Comparison of ENCODE assay signal across 29 cellular contexts in the genomic region with DNA sequence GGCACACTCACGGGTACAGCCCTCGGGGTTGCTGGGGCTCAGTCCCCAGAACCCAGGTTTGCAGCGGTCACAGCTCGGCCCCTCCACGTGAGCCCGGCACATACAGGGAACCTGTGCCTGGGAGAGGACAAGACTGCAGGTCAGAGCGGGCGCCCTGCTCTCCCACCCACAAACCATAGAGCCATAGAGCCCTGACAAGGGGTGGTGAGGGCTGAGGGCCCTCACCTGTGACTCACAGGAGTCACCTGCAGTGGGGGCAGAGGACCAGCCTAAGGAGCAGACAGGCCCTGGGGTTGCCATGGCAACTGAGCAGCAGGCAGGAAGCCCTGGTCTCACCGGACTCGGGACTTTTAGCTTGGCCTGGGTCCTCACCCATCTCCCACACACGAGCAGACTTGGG. TPM values are rescaled to one million over a fixed set of nuclear protein-coding genes. Genes with fewer than 3 reads are reported as not detected.
DNase-seq lines count a peak whose midpoint lies in the region; ATAC-seq, FAIRE-seq and TF ChIP-seq lines count a peak whose summit lies in the region.
"Had no signal": no experiment of that assay in that cellular context is flagged by ENCODE, and none has a peak within 500 bp of the region (broad histone marks: within the 10 kb centered on the region; RNA-seq: fewer than 3 reads in every experiment).

No MANE protein-coding gene starts in this region.

- no peak overlapping the region for H3K9ac ChIP-seq in neuronal stem cell (ENCODE audit: low read depth, low read length, poor library complexity)
- H3K9ac ChIP-seq: parathyroid adenoma had no signal

- H3K4me2 ChIP-seq in neuronal stem cell (ENCODE audit: insufficient read depth, low read length, poor library complexity, severe bottlenecking) = no peak overlapping the region

- H2AK5ac ChIP-seq in neuronal stem cell (ENCODE audit: low read depth, low read length) = no peak overlapping the region

- H3K27me3 ChIP-seq in Caco-2 (replicated peaks; ENCODE audit: control insufficient read depth, insufficient read depth, low read length) (no peaks in the 10 kb centered on the region), neuronal stem cell (ENCODE audit: control insufficient read depth in 3 of 3, insufficient read depth in 3 of 3, low read depth in 1 of 3, low read length in 3 of 3) (peaks cover 0 to 2% (median 0%) of the 10 kb centered on the region in 3 experiments)
- H3K27me3 ChIP-seq: spleen had no signal

- H3K9me3 ChIP-seq in Caco-2 (no peaks in the 10 kb centered on the region), neuronal stem cell (replicated peaks in 1 of 2; ENCODE audit: control insufficient read depth in 2 of 2, insufficient read depth in 1 of 2, low read depth in 1 of 2, low read length in 2 of 2) (peaks cover 0 to 5% of the 10 kb centered on the region in 2 donors)
- H3K9me3 ChIP-seq: lower lobe of right lung, mucosa of descending colon had no signal

- FAIRE-seq in GM12892 (lab: Jason Lieb, UNC) = peak; percentile 81
- FAIRE-seq: colon, GM18507, TTC549 had no signal

- POLR2A ChIA-PET in Caco-2 (lab: Charles Lee) = interaction anchor here (0.6 kb wide), 1 partner anchor 31 kb away, joined by 4 read pairs; no protein-coding TSS in a partner anchor
- POLR2A ChIA-PET in RWPE1 (lab: Yijun Ruan, JAX; ENCODE audit: low non-redundant PET) = no interaction called here

- no peak for TF ChIP-seq POLR2A in GM12892 (IDR thresholded peaks at IDR 0.05; ENCODE audit: low read depth, low read length)

- no peaks in the 10 kb centered on the region for H3K9me3 Mint-ChIP-seq in Caco-2 (ENCODE audit: unreplicated experiment)
- H3K9me3 Mint-ChIP-seq: activated CD4-positive, alpha-beta memory T cell treated with anti-CD3 and anti-CD28 coated beads for 36 hours; CD8-positive, alpha-beta T cell; T-helper 1 cell treated with Interleukin-12 subunit alpha and Interleukin-12 subunit beta and Interleukin-4 antibody, amounts not matched to agents 30 μg/mL and 1 μg/mL, for 36 hours had no signal

- peaks cover 100% of the 10 kb centered on the region for H3K36me3 Mint-ChIP-seq in Caco-2 (ENCODE audit: insufficient read depth, unreplicated experiment)
- H3K36me3 Mint-ChIP-seq: activated CD4-positive, alpha-beta memory T cell treated with anti-CD3 and anti-CD28 coated beads for 36 hours; activated naive CD8-positive, alpha-beta T cell; CD8-positive, alpha-beta T cell had no signal

- H2BK15ac ChIP-seq in neuronal stem cell (ENCODE audit: low read length) = no peak overlapping the region

- H3K79me1 ChIP-seq in neuronal stem cell (ENCODE audit: low read depth, low read length) = peaks cover 12% of the 10 kb centered on the region

- no peak overlapping the region for H2BK120ac ChIP-seq in neuronal stem cell (ENCODE audit: low read depth, low read length)

- H4K91ac ChIP-seq in neuronal stem cell (ENCODE audit: low read depth, low read length, poor library complexity) = no peak overlapping the region

- H3K27ac ChIP-seq in RWPE1 (peak overlapping the region; percentile 50), neuronal stem cell (replicated peaks; ENCODE audit: low read length) (no peak overlapping the region)
- H3K27ac ChIP-seq: lower lobe of right lung, parathyroid adenoma, SK-N-MC had no signal

- no peak overlapping the region for H2AFZ ChIP-seq in neuronal stem cell (ENCODE audit: low read length)
- H2AFZ ChIP-seq: parathyroid adenoma had no signal

- peak overlapping the region; percentile 37 for H3K23ac ChIP-seq in neuronal stem cell (ENCODE audit: low read depth, low read length, poor library complexity)

- H4K8ac ChIP-seq in neuronal stem cell (ENCODE audit: low read depth, low read length) = no peak overlapping the region

- CTCF ChIA-PET in Caco-2 (lab: Charles Lee) (interaction anchor here (1.2 kb wide), 1 partner anchor 46 kb away, joined by 3 read pairs; no protein-coding TSS in a partner anchor), RWPE1 (lab: Yijun Ruan, JAX) (interaction anchor here (0.5 kb wide), 1 partner anchor 628 kb away, joined by 3 read pairs; no protein-coding TSS in a partner anchor)

- peaks cover 6% of the 10 kb centered on the region for H3K4me1 Mint-ChIP-seq in Caco-2 (ENCODE audit: low read depth, unreplicated experiment)

- ATAC-seq in GM18861 (IDR thresholded peaks at IDR 0.05; ENCODE audit: unreplicated experiment) = no peak
- ATAC-seq: activated CD4-positive, CD25-positive, alpha-beta regulatory T cell treated with anti-CD3 and anti-CD28 coated beads, Interleukin-2, amount 50 U/mL, for 24 hours; CD8-positive, alpha-beta T cell; lower lobe of right lung; mucosa of descending colon; right cardiac atrium had no signal

- H3K18ac ChIP-seq in neuronal stem cell (ENCODE audit: low read length) = no peak overlapping the region

- BruUV-seq in Caco-2 (replicated peaks; lab: Mats Ljungman, UMichigan) = no TSS peak

- H3K4me1 ChIP-seq in Caco-2 = no peaks in the 10 kb centered on the region
- H3K4me1 ChIP-seq in neuronal stem cell (ENCODE audit: control insufficient read depth in 2 of 2, insufficient read depth in 1 of 2, low read depth in 1 of 2, low read length in 2 of 2) = peaks cover 0 to 3% of the 10 kb centered on the region in 2 donors
- H3K4me1 ChIP-seq: lower lobe of right lung, parathyroid adenoma had no signal

- no peak overlapping the region for H3K4me3 Mint-ChIP-seq in Caco-2 (ENCODE audit: unreplicated experiment)
- H3K4me3 Mint-ChIP-seq: activated CD4-positive, alpha-beta memory T cell treated with anti-CD3 and anti-CD28 coated beads for 36 hours; activated naive CD8-positive, alpha-beta T cell; CD8-positive, alpha-beta T cell; T-helper 1 cell treated with Interleukin-12 subunit alpha and Interleukin-12 subunit beta and Interleukin-4 antibody, amounts not matched to agents 30 μg/mL and 1 μg/mL, for 36 hours had no signal

- H3K36me3 ChIP-seq in Caco-2 (ENCODE audit: control insufficient read depth, insufficient read depth, low read length) (peaks cover 31% of the 10 kb centered on the region), neuronal stem cell (replicated peaks in 1 of 2; ENCODE audit: control insufficient read depth in 2 of 2, insufficient read depth in 2 of 2, low read length in 2 of 2) (peaks cover 51 to 52% of the 10 kb centered on the region in 2 donors)

- H3K27me3 Mint-ChIP-seq in Caco-2 (ENCODE audit: insufficient read depth, unreplicated experiment) = no peaks in the 10 kb centered on the region

- TF ChIP-seq CTCF in Caco-2 (IDR thresholded peaks at IDR 0.05; ENCODE audit: insufficient read depth in 1 of 2, low read depth in 1 of 2, low read length in 1 of 2, severe bottlenecking in 1 of 2, unreplicated experiment in 1 of 2) (no peak), RWPE1 (conservative IDR thresholded peaks at IDR 0.05; ENCODE audit: low read depth) (no peak)

- peak overlapping the region; percentile 73 for H3K27ac Mint-ChIP-seq in Caco-2 (ENCODE audit: unreplicated experiment)
- H3K27ac Mint-ChIP-seq: activated CD4-positive, alpha-beta memory T cell treated with anti-CD3 and anti-CD28 coated beads for 36 hours; activated naive CD8-positive, alpha-beta T cell; CD8-positive, alpha-beta T cell; T-helper 1 cell treated with Interleukin-12 subunit alpha and Interleukin-12 subunit beta and Interleukin-4 antibody, amounts not matched to agents 30 μg/mL and 1 μg/mL, for 36 hours had no signal

- intact Hi-C loops in Caco-2 (cut with micrococcal nuclease; ENCODE audit: unreplicated experiment) = no loop called here

- peak overlapping the region; percentile 87 for H2BK5ac ChIP-seq in neuronal stem cell (ENCODE audit: low read length)

- DNase-seq in Caco-2 (peak in 1 of 2 experiments; percentile 63), GM12892 (ENCODE audit: insufficient read length) (no peak), RWPE1 (ENCODE audit: low spot score) (no peak), neuronal stem cell (ENCODE audit: low spot score) (no peak), NCI-H1105 treated with DMSO at 0.1 percent for 48 hours (lab: John Stamatoyannopoulos, UW) (no peak), retina (no peak)
- DNase-seq: activated CD4-positive, alpha-beta memory T cell treated with anti-CD3 and anti-CD28 coated beads for 36 hours; aorta; DMS153; effector CD4-positive, alpha-beta T cell; GF-D8; Kasumi-1; lower lobe of right lung; mucosa of descending colon; NCI-H1694; NCI-H2171 treated with DMSO at 0.1 percent for 48 hours; NCI-H524; spleen had no signal

- no peak overlapping the region for H3K14ac ChIP-seq in neuronal stem cell (ENCODE audit: low read length)

- no CpG with 5 or more reads among the region's 11 CpGs for WGBS in neuronal stem cell (ENCODE audit: extremely low coverage in 2 of 2, insufficient read length in 2 of 2, insufficient replicate concordance in 1 of 2), 2 donors

- H2BK12ac ChIP-seq in neuronal stem cell (ENCODE audit: low read length) = no peak overlapping the region

- no peak overlapping the region for H3K4ac ChIP-seq in neuronal stem cell (ENCODE audit: low read length)

- H3K4me3 ChIP-seq in Caco-2 (ENCODE audit: low read depth, low read length) (no peak overlapping the region), neuronal stem cell (ENCODE audit: low read length in 2 of 2) (peak overlapping the region in 1 of 2 donors; percentile 36)
- H3K4me3 ChIP-seq: lower lobe of right lung, mucosa of descending colon, SK-N-MC, spleen had no signal

RNA-seq across cellular contexts. Expression of a gene that starts 30.8 kb away (rescaled TPM):
- total RNA-seq in Caco-2 (2022) = 1,050 and 1,125 TPM in 2 replicates
- 1.6 TPM for polyA plus RNA-seq in GM12892 (2012; ENCODE audit: missing spikeins)
- polyA plus RNA-seq in neuronal stem cell (2013, experiment 1 of 2) = 59.5 TPM
- 57.4 TPM for polyA plus RNA-seq in neuronal stem cell (2013, experiment 2 of 2)

RNA-seq across cellular contexts. Expression of a gene that starts 33.5 kb away (rescaled TPM):
- 261 and 263 TPM in 2 replicates for total RNA-seq in Caco-2 (2022)
- polyA plus RNA-seq in GM12892 (2012; ENCODE audit: missing spikeins) = 32.6 TPM
- 69.1 TPM for polyA plus RNA-seq in neuronal stem cell (2013, experiment 1 of 2)
- polyA plus RNA-seq in neuronal stem cell (2013, experiment 2 of 2) = 69.0 TPM

RNA-seq across cellular contexts. Expression of a gene that starts 50.6 kb away (rescaled TPM):
- total RNA-seq in Caco-2 (2022) = 4,496 and 4,723 TPM in 2 replicates
- 4,195 TPM for polyA plus RNA-seq in GM12892 (2012; ENCODE audit: missing spikeins)
- 3,158 TPM for polyA plus RNA-seq in neuronal stem cell (2013, experiment 1 of 2)
- polyA plus RNA-seq in neuronal stem cell (2013, experiment 2 of 2) = 3,117 TPM
